10 cellular contexts compared by ENCODE assay signal in genomic region chr9:121692606-121693505, GRCh38. TPM values are rescaled to one million over a fixed set of nuclear protein-coding genes. Genes with fewer than 3 reads are reported as not detected.
DNase-seq lines count a peak whose midpoint lies in the region; ATAC-seq and TF ChIP-seq lines count a peak whose summit lies in the region.
"Had no signal": no experiment of that assay in that cellular context is flagged by ENCODE, and none has a peak within 500 bp of the region (broad histone marks: within the 10 kb centered on the region; RNA-seq: fewer than 3 reads in every experiment).

No MANE protein-coding gene starts in this region.

- WGBS in psoas muscle, 3 donors: 78 to 83% (median 78%) methylated on average over 16 of the region's 16 CpGs

- no peak overlapping the region for H3K27ac Mint-ChIP-seq in activated CD4-positive, alpha-beta memory T cell treated with anti-CD3 and anti-CD28 coated beads, Interleukin-2, amount 10 ng/mL, durations not matched to agents 7 days and 5 days

- CTCF ChIA-PET in activated CD4-positive, alpha-beta memory T cell treated with anti-CD3 and anti-CD28 coated beads, Interleukin-2, amount 10 ng/mL, durations not matched to agents 7 days and 5 days (lab: Charles Lee): no interaction called here

- POLR2A ChIA-PET in activated CD4-positive, alpha-beta memory T cell treated with anti-CD3 and anti-CD28 coated beads, Interleukin-2, amount 10 ng/mL, durations not matched to agents 7 days and 5 days (lab: Charles Lee): no interaction called here

- peak overlapping the region; percentile 64 for H3K27ac ChIP-seq in psoas muscle

- H3K4me3 ChIP-seq in fibroblast of villous mesenchyme (ENCODE audit: low read depth, low read length) (no peak overlapping the region), psoas muscle (no peak overlapping the region)

- peaks cover 7% of the 10 kb centered on the region for H3K4me1 Mint-ChIP-seq in activated CD4-positive, alpha-beta memory T cell treated with anti-CD3 and anti-CD28 coated beads, Interleukin-2, amount 10 ng/mL, durations not matched to agents 7 days and 5 days

- intact Hi-C loops in psoas muscle (cut with DNase I): loop anchor here in 1 of 2 donors (2.0 kb wide), 1 partner anchor 52 kb away; no protein-coding TSS in a partner anchor

- peak; percentile 88 for DNase-seq in ELF-1 (ENCODE audit: low read depth, low spot score)
- DNase-seq in fibroblast of villous mesenchyme (ENCODE audit: low read depth): peak; percentile 31
- DNase-seq in psoas muscle: peak in 1 of 2 donors; percentile 50
- no peak for DNase-seq in stimulated activated naive CD4-positive, alpha-beta T cell (lab: John Stamatoyannopoulos, UW)
- no peak for DNase-seq in activated CD4-positive, alpha-beta memory T cell treated with anti-CD3 and anti-CD28 coated beads, Interleukin-2, amount 10 ng/mL, durations not matched to agents 7 days and 5 days
- no peak for DNase-seq in activated T-cell treated with anti-CD3 and anti-CD28 coated beads, Interleukin-2, amount 50 U/mL, for 48 hours
- DNase-seq: NCI-H226, small intestine had no signal

- H3K9me3 ChIP-seq in psoas muscle: no peaks in the 10 kb centered on the region

- no peak for TF ChIP-seq CTCF in fibroblast of villous mesenchyme (IDR thresholded peaks at IDR 0.05; ENCODE audit: insufficient read depth, low read depth, low read length)
- TF ChIP-seq CTCF in psoas muscle (IDR thresholded peaks at IDR 0.05): no peak

- ATAC-seq in SK-N-SH treated with all-trans-retinoic acid at 6 μM for 48 hours: peak; percentile 79
- peak; percentile 76 to 87 (median 79) for ATAC-seq in psoas muscle
- no peak for ATAC-seq in GM18907 (IDR thresholded peaks at IDR 0.05; ENCODE audit: unreplicated experiment)

- H3K4me1 ChIP-seq in psoas muscle: peaks cover 20% of the 10 kb centered on the region

- no peaks in the 10 kb centered on the region for H3K36me3 Mint-ChIP-seq in activated CD4-positive, alpha-beta memory T cell treated with anti-CD3 and anti-CD28 coated beads, Interleukin-2, amount 10 ng/mL, durations not matched to agents 7 days and 5 days (ENCODE audit: low read depth)

- H3K27me3 ChIP-seq in psoas muscle (ENCODE audit: insufficient read depth in 3 of 3, low read length in 2 of 3): no peaks in the 10 kb centered on the region

- no peak overlapping the region for H3K4me3 Mint-ChIP-seq in activated CD4-positive, alpha-beta memory T cell treated with anti-CD3 and anti-CD28 coated beads, Interleukin-2, amount 10 ng/mL, durations not matched to agents 7 days and 5 days

- no peaks in the 10 kb centered on the region for H3K9me3 Mint-ChIP-seq in activated CD4-positive, alpha-beta memory T cell treated with anti-CD3 and anti-CD28 coated beads, Interleukin-2, amount 10 ng/mL, durations not matched to agents 7 days and 5 days

- H3K36me3 ChIP-seq in psoas muscle (ENCODE audit: insufficient read depth in 1 of 2, low read depth in 1 of 2): no peaks in the 10 kb centered on the region

- peaks cover 18% of the 10 kb centered on the region for H3K27me3 Mint-ChIP-seq in activated CD4-positive, alpha-beta memory T cell treated with anti-CD3 and anti-CD28 coated beads, Interleukin-2, amount 10 ng/mL, durations not matched to agents 7 days and 5 days

TF ChIP-seq in SK-N-SH treated with all-trans-retinoic acid at 6 μM for 48 hours, 23 proteins besides CTCF, POLR2A, EP300 and RAD21:
- TF ChIP-seq ISL1 (CRISPR knock-in tag; IDR thresholded peaks at IDR 0.05): no peak
- TF ChIP-seq ZNF565 (CRISPR knock-in tag; conservative IDR thresholded peaks at IDR 0.05; ENCODE audit: low read depth): no peak
- TF ChIP-seq ZFP3 (CRISPR knock-in tag; IDR thresholded peaks at IDR 0.05): no peak
- TF ChIP-seq, protein P1, sequence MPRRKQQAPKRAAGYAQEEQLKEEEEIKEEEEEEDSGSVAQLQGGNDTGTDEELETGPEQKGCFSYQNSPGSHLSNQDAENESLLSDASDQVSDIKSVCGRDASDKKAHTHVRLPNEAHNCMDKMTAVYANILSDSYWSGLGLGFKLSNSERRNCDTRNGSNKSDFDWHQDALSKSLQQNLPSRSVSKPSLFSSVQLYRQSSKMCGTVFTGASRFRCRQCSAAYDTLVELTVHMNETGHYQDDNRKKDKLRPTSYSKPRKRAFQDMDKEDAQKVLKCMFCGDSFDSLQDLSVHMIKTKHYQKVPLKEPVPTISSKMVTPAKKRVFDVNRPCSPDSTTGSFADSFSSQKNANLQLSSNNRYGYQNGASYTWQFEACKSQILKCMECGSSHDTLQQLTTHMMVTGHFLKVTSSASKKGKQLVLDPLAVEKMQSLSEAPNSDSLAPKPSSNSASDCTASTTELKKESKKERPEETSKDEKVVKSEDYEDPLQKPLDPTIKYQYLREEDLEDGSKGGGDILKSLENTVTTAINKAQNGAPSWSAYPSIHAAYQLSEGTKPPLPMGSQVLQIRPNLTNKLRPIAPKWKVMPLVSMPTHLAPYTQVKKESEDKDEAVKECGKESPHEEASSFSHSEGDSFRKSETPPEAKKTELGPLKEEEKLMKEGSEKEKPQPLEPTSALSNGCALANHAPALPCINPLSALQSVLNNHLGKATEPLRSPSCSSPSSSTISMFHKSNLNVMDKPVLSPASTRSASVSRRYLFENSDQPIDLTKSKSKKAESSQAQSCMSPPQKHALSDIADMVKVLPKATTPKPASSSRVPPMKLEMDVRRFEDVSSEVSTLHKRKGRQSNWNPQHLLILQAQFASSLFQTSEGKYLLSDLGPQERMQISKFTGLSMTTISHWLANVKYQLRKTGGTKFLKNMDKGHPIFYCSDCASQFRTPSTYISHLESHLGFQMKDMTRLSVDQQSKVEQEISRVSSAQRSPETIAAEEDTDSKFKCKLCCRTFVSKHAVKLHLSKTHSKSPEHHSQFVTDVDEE (CRISPR knock-in tag; IDR thresholded peaks at IDR 0.05): no peak
- TF ChIP-seq ZFP30 (CRISPR knock-in tag; IDR thresholded peaks at IDR 0.05): no peak
- no peak for TF ChIP-seq ZNF70 (CRISPR knock-in tag; IDR thresholded peaks at IDR 0.05)

RNA-seq across cellular contexts. Expression of gene DAB2IP, which starts 41.4 kb away (rescaled TPM):
- total RNA-seq in fibroblast of villous mesenchyme: 36.4 and 47.9 TPM in 2 replicates
- 10 to 100 TPM; 33.4 to 66.2 (median 50.7) TPM for total RNA-seq in psoas muscle
- 10 to 100 TPM; 14.1 to 18.7 (median 14.4) TPM for polyA plus RNA-seq in psoas muscle
- total RNA-seq in activated CD4-positive, alpha-beta memory T cell treated with anti-CD3 and anti-CD28 coated beads, Interleukin-2, amount 10 ng/mL, durations not matched to agents 7 days and 5 days: not detected

Comparison
In these comparisons a context has a peak if more than half of its experiments do, and no peak if none do; other contexts are left out.
1. DNase-seq: peak in ELF-1 (single experiment) and fibroblast of villous mesenchyme (single experiment); none in stimulated activated naive CD4-positive, alpha-beta T cell (0 of 6), activated CD4-positive, alpha-beta memory T cell treated with anti-CD3 and anti-CD28 coated beads, Interleukin-2, amount 10 ng/mL, durations not matched to agents 7 days and 5 days (single experiment) and activated T-cell treated with anti-CD3 and anti-CD28 coated beads, Interleukin-2, amount 50 U/mL, for 48 hours (0 of 2).
2. RNA of gene DAB2IP, which starts 41.4 kb away (total RNA-seq): 33.4 to 66.2 TPM in psoas muscle and 36.4 to 47.9 TPM in fibroblast of villous mesenchyme; not detected in activated CD4-positive, alpha-beta memory T cell treated with anti-CD3 and anti-CD28 coated beads, Interleukin-2, amount 10 ng/mL, durations not matched to agents 7 days and 5 days; every median in the first group is over 10 times any median in the second.